2 cellular contexts compared by ENCODE assay signal in the genomic region with DNA sequence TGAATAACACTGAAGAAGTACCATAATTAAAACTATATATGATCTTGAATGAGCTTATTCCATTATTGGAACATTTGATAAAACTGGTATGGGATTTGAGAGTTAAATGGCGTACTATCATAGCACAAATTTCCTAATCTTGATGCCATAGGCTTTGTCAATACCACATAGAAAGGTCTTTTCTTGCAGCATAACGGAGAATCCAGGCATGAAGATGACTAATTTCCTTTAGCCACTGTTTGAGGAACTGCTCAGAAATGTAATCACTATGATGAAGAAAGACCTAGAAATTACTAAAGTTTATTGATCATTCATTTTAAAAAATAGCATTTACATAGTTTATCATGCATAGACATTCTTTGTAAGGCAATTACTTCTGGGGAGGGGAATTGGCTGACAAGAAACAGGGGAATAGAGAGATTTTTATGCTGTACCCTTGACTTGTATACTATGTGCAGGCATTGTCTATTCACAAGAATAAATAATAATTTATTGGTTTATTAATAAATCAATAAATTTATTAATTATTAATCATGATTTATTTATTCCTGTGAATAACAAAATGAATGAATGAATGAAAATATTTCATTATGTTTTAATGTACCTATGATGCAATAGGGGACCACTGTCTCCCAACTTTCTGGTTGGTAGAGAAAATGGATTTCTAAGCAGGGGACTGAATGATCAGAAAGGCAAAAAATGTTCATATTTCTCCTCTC.
A peak's percentile ranks its signal among the peaks of the same experiment; 100 is the strongest.
TF ChIP-seq lines count a peak whose summit lies in the region.

No MANE protein-coding gene starts in this region.

TF ChIP-seq in IMR-90, 13 proteins besides CTCF, POLR2A, EP300 and RAD21:
- TF ChIP-seq CEBPB (IDR thresholded peaks at IDR 0.05; ENCODE audit: low read depth, low read length) (peak; percentile 62), NFE2L2 (IDR thresholded peaks at IDR 0.05; ENCODE audit: low read depth, low read length) (no peak)

TF ChIP-seq in endothelial cell of umbilical vein, 7 proteins besides CTCF, POLR2A, EP300 and RAD21:
- no peak for TF ChIP-seq MAX (IDR thresholded peaks at IDR 0.05; ENCODE audit: insufficient read depth, insufficient read length)
- TF ChIP-seq POLR2AphosphoS5 (IDR thresholded peaks at IDR 0.05; ENCODE audit: insufficient read depth, low read depth, low read length): no peak
- TF ChIP-seq FOS (IDR thresholded peaks at IDR 0.05; ENCODE audit: borderline replicate concordance, insufficient read depth, low read length): no peak
- TF ChIP-seq JUN (IDR thresholded peaks at IDR 0.05; ENCODE audit: borderline replicate concordance, insufficient read depth, insufficient read length, low read depth): no peak
- TF ChIP-seq MYC (IDR thresholded peaks at IDR 0.05; ENCODE audit: low read depth, low read length): no peak
- TF ChIP-seq EZH2 (IDR thresholded peaks at IDR 0.05; ENCODE audit: borderline replicate concordance, low read depth, low read length, severe bottlenecking): no peak
- no peak for TF ChIP-seq GATA2 (IDR thresholded peaks at IDR 0.05; ENCODE audit: insufficient read depth, insufficient read length, low read depth, low read length)
